Comparison of ENCODE assay signal across 11 cellular contexts in genomic region chr10:92792661-92793060, GRCh38.
"Had no signal": no experiment of that assay in that cellular context is flagged by ENCODE, and none has a peak within 500 bp of the region (broad histone marks: within the 10 kb centered on the region; RNA-seq: fewer than 3 reads in every experiment).

No MANE protein-coding gene starts in this region.

- ATAC-seq: GM23338, HCT116 had no signal

- H3K36me3 ChIP-seq: HAP-1 had no signal

- FAIRE-seq: H1, H54 had no signal

- H3K4me2 ChIP-seq: GM23338 had no signal

- H3K4me1 ChIP-seq: HAP-1 had no signal

- H3K9ac ChIP-seq: GM23248 had no signal

- H3K9me3 ChIP-seq: HAP-1 had no signal

- H3K4me3 ChIP-seq: GM23248, GM23338, HAP-1 had no signal

- H2AFZ ChIP-seq: GM23248, GM23338 had no signal

- H3K27ac ChIP-seq: GM23248 had no signal

- DNase-seq: GM23248, GOT3, H7, H9, HCEC 1CT, HFFc6 had no signal
